1 cellular context compared by ENCODE assay signal in the genomic region with DNA sequence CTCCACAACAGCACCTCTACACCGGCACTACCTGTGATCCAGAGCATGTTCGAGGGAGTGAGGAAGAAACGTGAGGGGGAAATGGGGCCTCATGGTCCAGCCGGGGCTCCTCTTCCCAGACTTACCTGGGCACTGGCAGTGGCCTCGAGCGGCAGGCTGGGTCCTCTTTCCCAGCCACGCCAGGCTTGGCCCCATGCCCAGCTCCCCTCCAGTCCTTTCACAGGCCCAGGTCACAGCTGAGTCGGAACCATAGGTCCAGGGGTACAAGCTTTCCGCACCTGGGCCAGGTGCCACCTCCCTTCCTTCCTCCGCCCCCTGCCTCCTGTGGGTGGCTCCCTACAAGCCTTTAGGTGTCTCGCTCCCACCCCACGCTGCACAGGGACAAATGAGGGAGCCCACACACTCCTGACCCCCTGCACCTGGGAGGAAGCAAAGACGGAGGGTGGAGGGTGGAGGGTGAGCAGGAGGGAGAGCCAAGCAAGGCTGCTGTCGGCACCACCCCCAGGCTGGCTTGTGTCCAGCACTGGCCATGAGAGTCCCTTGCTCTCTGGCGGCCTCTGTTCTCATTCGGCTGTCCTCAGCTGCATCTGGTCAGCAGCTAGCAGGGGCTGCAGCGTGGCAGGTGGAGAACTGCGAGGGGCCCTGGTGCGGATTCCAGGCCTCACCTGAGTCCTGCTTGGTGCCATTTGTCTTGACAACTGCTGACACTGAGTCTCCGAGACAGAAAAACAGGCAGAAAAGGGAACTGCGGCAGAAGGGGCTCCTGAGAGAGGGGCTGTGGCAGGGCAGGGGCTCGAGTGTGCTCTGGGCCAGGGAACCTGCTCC.
TF ChIP-seq lines count a peak whose summit lies in the region.

No MANE protein-coding gene starts in this region.

TF ChIP-seq in SK-N-SH, 30 proteins besides CTCF, POLR2A, EP300 and RAD21 (continued from another document):
- TF ChIP-seq, protein P1, sequence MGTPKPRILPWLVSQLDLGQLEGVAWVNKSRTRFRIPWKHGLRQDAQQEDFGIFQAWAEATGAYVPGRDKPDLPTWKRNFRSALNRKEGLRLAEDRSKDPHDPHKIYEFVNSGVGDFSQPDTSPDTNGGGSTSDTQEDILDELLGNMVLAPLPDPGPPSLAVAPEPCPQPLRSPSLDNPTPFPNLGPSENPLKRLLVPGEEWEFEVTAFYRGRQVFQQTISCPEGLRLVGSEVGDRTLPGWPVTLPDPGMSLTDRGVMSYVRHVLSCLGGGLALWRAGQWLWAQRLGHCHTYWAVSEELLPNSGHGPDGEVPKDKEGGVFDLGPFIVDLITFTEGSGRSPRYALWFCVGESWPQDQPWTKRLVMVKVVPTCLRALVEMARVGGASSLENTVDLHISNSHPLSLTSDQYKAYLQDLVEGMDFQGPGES (IDR thresholded peaks at IDR 0.05; ENCODE audit: low read depth, low read length): no peak
- no peak for TF ChIP-seq CHD2 (IDR thresholded peaks at IDR 0.05; ENCODE audit: low read length, partially characterized antibody)
- TF ChIP-seq JUND (IDR thresholded peaks at IDR 0.05): no peak
- TF ChIP-seq GABPA (IDR thresholded peaks at IDR 0.05; ENCODE audit: low read depth): no peak
